In the genomic region with DNA sequence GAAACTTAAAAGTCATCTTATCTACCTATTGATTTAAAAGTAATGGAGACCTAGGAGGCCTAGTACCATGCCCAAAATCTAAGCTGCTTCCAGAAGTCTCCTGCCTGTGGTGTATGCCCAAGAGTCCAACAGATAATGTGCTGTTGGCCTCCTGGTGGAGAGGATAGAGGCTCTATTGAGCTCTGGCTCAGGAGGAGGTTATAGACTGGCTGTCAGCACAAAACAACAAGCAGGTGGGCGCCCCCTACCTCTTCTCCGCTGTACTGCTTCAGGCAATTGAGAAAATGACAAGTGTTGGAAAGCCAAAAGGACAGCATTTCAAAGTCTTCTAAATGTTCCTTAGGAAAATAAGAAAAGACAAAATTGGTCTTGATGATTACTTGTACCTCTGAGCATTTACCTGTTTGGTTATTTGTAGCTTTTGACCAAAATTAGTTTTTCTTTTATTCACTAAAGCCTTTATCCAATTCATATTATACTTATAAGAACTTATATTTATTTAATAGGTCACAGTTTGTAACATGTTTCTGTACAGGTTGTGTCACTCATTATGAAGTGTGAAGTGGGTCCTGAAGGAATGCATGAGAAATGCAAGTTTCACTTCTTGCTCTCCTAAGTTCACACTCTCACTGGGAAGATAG, we compare ENCODE assay signal across 8 cellular contexts. TPM values are rescaled to one million over a fixed set of nuclear protein-coding genes. Genes with fewer than 3 reads are reported as not detected.
DNase-seq lines count a peak whose midpoint lies in the region; ATAC-seq lines count a peak whose summit lies in the region.

No MANE protein-coding gene starts in this region.

- H3K4me3 Mint-ChIP-seq in naive B cell = no peak overlapping the region
- no peak overlapping the region for H3K4me3 Mint-ChIP-seq in stimulated activated naive B cell treated with anti-CD40 and anti-IgM and Interleukin-4, amounts not matched to agents 10 μg/mL and 1 μg/mL and 100 μg/mL, for 72 hours

- H3K36me3 Mint-ChIP-seq in naive B cell = no peaks in the 10 kb centered on the region
- peaks cover 4% of the 10 kb centered on the region in 2 donors for H3K36me3 Mint-ChIP-seq in stimulated activated naive B cell treated with anti-CD40 and anti-IgM and Interleukin-4, amounts not matched to agents 10 μg/mL and 1 μg/mL and 100 μg/mL, for 72 hours

- no peaks in the 10 kb centered on the region for H3K9me3 Mint-ChIP-seq in naive B cell
- H3K9me3 Mint-ChIP-seq in stimulated activated naive B cell treated with anti-CD40 and anti-IgM and Interleukin-4, amounts not matched to agents 10 μg/mL and 1 μg/mL and 100 μg/mL, for 72 hours = no peaks in the 10 kb centered on the region

- H3K27ac Mint-ChIP-seq in naive B cell = peak overlapping the region in 2 of 6 donors; percentile 61 to 74
- no peak overlapping the region for H3K27ac Mint-ChIP-seq in stimulated activated naive B cell treated with anti-CD40 and anti-IgM and Interleukin-4, amounts not matched to agents 10 μg/mL and 1 μg/mL and 100 μg/mL, for 72 hours

- DNase-seq in A172 (ENCODE audit: low spot score) = peak; percentile 72
- peak; percentile 82 for DNase-seq in NCI-H69 (lab: John Stamatoyannopoulos, UW)
- DNase-seq in activated CD4-positive, alpha-beta T cell treated with anti-CD3 and anti-CD28 coated beads, Interleukin-2, amount 50 U/mL, for 48 hours = peak; percentile 82 to 86
- peak; percentile 56 for DNase-seq in effector CD8-positive, alpha-beta T cell (lab: John Stamatoyannopoulos, UW)
- peak; percentile 66 for DNase-seq in naive B cell
- DNase-seq in stimulated activated naive B cell treated with anti-CD40 and anti-IgM and Interleukin-4, amounts not matched to agents 10 μg/mL and 1 μg/mL and 100 μg/mL, for 72 hours = peak; percentile 39

- ATAC-seq in GM18502 (IDR thresholded peaks at IDR 0.05; ENCODE audit: poor library complexity, unreplicated experiment) (peak; percentile 92), HG03045 (IDR thresholded peaks at IDR 0.05; ENCODE audit: unreplicated experiment) (peak; percentile 81), naive B cell (ENCODE audit: low read depth in 2 of 2) (peak; percentile 90 to 97)
- peak; percentile 88 to 89 for ATAC-seq in stimulated activated naive B cell treated with anti-CD40 and anti-IgM and Interleukin-4, amounts not matched to agents 10 μg/mL and 1 μg/mL and 100 μg/mL, for 72 hours (replicated peaks)

- no peaks in the 10 kb centered on the region for H3K27me3 Mint-ChIP-seq in naive B cell
- H3K27me3 Mint-ChIP-seq in stimulated activated naive B cell treated with anti-CD40 and anti-IgM and Interleukin-4, amounts not matched to agents 10 μg/mL and 1 μg/mL and 100 μg/mL, for 72 hours = no peaks in the 10 kb centered on the region

- peaks cover 10 to 14% (median 12%) of the 10 kb centered on the region in 3 donors for H3K4me1 Mint-ChIP-seq in naive B cell
- H3K4me1 Mint-ChIP-seq in stimulated activated naive B cell treated with anti-CD40 and anti-IgM and Interleukin-4, amounts not matched to agents 10 μg/mL and 1 μg/mL and 100 μg/mL, for 72 hours = peaks cover 7 to 12% of the 10 kb centered on the region in 2 donors

RNA-seq across cellular contexts. Expression of a gene that starts 17.2 kb away (rescaled TPM):
- 39.8 and 41.2 TPM in 2 replicates for total RNA-seq in A172 (2014; rRNA removed; shearing (Covaris generic))
- 100 to 1,000 TPM in 1 of 6 donors, 10 to 100 TPM in 5; 76.9 to 103 (median 88.7) TPM for polyA plus RNA-seq in naive B cell (ENCODE audit: low read depth in 6 of 6)

Comparison
In these comparisons a context has a peak if more than half of its experiments do, and no peak if none do; other contexts are left out.
1. Peak in every context shown above with its lines: DNase-seq and ATAC-seq.